16 cellular contexts compared by ENCODE assay signal in the genomic region with DNA sequence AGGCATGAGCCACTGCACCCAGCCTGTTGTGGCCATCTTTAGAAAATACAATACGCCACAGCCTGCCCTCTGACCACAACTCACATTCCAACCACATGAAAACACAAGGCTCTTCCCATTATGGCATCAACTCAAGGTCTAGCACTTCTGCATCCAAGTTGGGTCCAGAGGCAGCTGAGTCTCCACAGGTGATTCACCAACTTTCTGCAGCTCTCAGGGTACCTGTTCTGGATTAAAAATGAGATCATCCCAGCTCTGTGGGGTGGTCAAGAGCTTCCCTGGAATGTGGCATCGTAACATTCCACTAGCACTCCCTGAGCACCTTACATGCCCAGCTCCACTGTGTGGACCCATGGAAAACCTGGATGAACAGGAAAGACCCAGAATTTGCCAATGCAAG. TPM values are rescaled to one million over a fixed set of nuclear protein-coding genes. Genes with fewer than 3 reads are reported as not detected.
DNase-seq lines count a peak whose midpoint lies in the region; ATAC-seq, FAIRE-seq and TF ChIP-seq lines count a peak whose summit lies in the region.
"Had no signal": no experiment of that assay in that cellular context is flagged by ENCODE, and none has a peak within 500 bp of the region (broad histone marks: within the 10 kb centered on the region; RNA-seq: fewer than 3 reads in every experiment).

No MANE protein-coding gene starts in this region.

- H3K18ac ChIP-seq in mesendoderm (ENCODE audit: low read length): no peak overlapping the region

- no peak overlapping the region for H3K23ac ChIP-seq in mesendoderm (ENCODE audit: low read length)

- DNase-seq in CD14-positive monocyte (ENCODE audit: low spot score) (no peak), brain microvascular endothelial cell (peak; percentile 38), mesendoderm (peak; percentile 70), GM12891 (ENCODE audit: insufficient read length, low spot score) (no peak), Calu3 (no peak), natural killer cell (no peak)
- DNase-seq: activated CD8-positive, alpha-beta T cell treated with anti-CD3 and anti-CD28 coated beads, Interleukin-2, amount 10 ng/mL, durations not matched to agents 7 days and 5 days; AML-193; body of pancreas; NCI-H2171 treated with DMSO at 0.1 percent for 48 hours; stimulated activated naive CD8-positive, alpha-beta T cell treated with anti-CD3 and anti-CD28 coated beads, Interleukin-15, Interleukin-2, amounts not matched to agents 100 U/mL and 50 U/mL, for 24 hours had no signal

- CTCF ChIA-PET in Calu3 (lab: Charles Lee): no interaction called here

- no peak overlapping the region for H3K4me3 Mint-ChIP-seq in CD14-positive monocyte
- no peak overlapping the region for H3K4me3 Mint-ChIP-seq in Calu3 (ENCODE audit: low read depth, unreplicated experiment)
- no peak overlapping the region for H3K4me3 Mint-ChIP-seq in natural killer cell
- H3K4me3 Mint-ChIP-seq: activated CD8-positive, alpha-beta T cell treated with anti-CD3 and anti-CD28 coated beads, Interleukin-2, amount 10 ng/mL, durations not matched to agents 7 days and 5 days; memory B cell had no signal

- H3K4me2 ChIP-seq in mesendoderm (ENCODE audit: low read length): no peak overlapping the region

- ATAC-seq in GM21576 (IDR thresholded peaks at IDR 0.05; ENCODE audit: unreplicated experiment) (no peak), natural killer cell (no peak)
- ATAC-seq: activated CD8-positive, alpha-beta T cell treated with anti-CD3 and anti-CD28 coated beads, Interleukin-2, amount 10 ng/mL, durations not matched to agents 7 days and 5 days; body of pancreas; stimulated activated naive CD8-positive, alpha-beta T cell treated with anti-CD3 and anti-CD28 coated beads, Interleukin-15, Interleukin-2, amounts not matched to agents 100 U/mL and 50 U/mL, for 24 hours had no signal

- H3K36me3 ChIP-seq in brain microvascular endothelial cell (replicated peaks) (no peaks in the 10 kb centered on the region), mesendoderm (ENCODE audit: control insufficient read depth, insufficient read depth, low read length) (no peaks in the 10 kb centered on the region)

- BruUV-seq in Calu3 (replicated peaks; lab: Mats Ljungman, UMichigan): no TSS peak

- no peak for TF ChIP-seq POLR2A in GM12891 (IDR thresholded peaks at IDR 0.05; ENCODE audit: low read depth, low read length)

- peaks cover 0 to 1% (median 0%) of the 10 kb centered on the region in 3 donors for H3K27me3 Mint-ChIP-seq in CD14-positive monocyte (ENCODE audit: low read depth in 3 of 3)
- peaks cover 9% of the 10 kb centered on the region for H3K27me3 Mint-ChIP-seq in Calu3 (ENCODE audit: unreplicated experiment)
- H3K27me3 Mint-ChIP-seq in natural killer cell (ENCODE audit: low read depth in 2 of 2): peaks cover 11 to 24% of the 10 kb centered on the region in 2 donors

- H2BK120ac ChIP-seq in mesendoderm (ENCODE audit: low read depth, low read length): no peak overlapping the region

- no peak overlapping the region for H4K8ac ChIP-seq in mesendoderm (ENCODE audit: low read depth, low read length)

- H3K27ac Mint-ChIP-seq in CD14-positive monocyte: peak overlapping the region in 5 of 7 donors; percentile 42 to 73 (median 64)
- H3K27ac Mint-ChIP-seq in Calu3 (ENCODE audit: unreplicated experiment): no peak overlapping the region
- H3K27ac Mint-ChIP-seq in natural killer cell: no peak overlapping the region
- H3K27ac Mint-ChIP-seq: activated CD8-positive, alpha-beta T cell treated with anti-CD3 and anti-CD28 coated beads, Interleukin-2, amount 10 ng/mL, durations not matched to agents 7 days and 5 days; memory B cell had no signal

- H3K79me2 ChIP-seq in mesendoderm (ENCODE audit: control insufficient read depth, insufficient read depth, low read length): no peaks in the 10 kb centered on the region

- no peak for FAIRE-seq in GM12891 (lab: Jason Lieb, UNC)

- TF ChIP-seq EP300 in Ishikawa (IDR thresholded peaks at IDR 0.05; ENCODE audit: borderline replicate concordance): no peak

- no peak overlapping the region for H2AK5ac ChIP-seq in mesendoderm (ENCODE audit: low read length)

- no peak for TF ChIP-seq RAD21 in Ishikawa (IDR thresholded peaks at IDR 0.05; ENCODE audit: low read depth)

- H2BK5ac ChIP-seq in mesendoderm (ENCODE audit: low read length): no peak overlapping the region

- no peak overlapping the region for H4K5ac ChIP-seq in mesendoderm (ENCODE audit: low read length)

- WGBS in mesendoderm (ENCODE audit: extremely low coverage, insufficient coverage, low lambda C conversion rate): no CpG with 5 or more reads among the region's 2 CpGs

- H2BK15ac ChIP-seq in mesendoderm (replicated peaks; ENCODE audit: low read depth): no peak overlapping the region

- TF ChIP-seq CTCF in CD14-positive monocyte (IDR thresholded peaks at IDR 0.05): no peak
- no peak for TF ChIP-seq CTCF in brain microvascular endothelial cell (IDR thresholded peaks at IDR 0.05; ENCODE audit: low read depth, low read length, missing control alignments)
- TF ChIP-seq CTCF in Calu3 (IDR thresholded peaks at IDR 0.05; ENCODE audit: unreplicated experiment): no peak
- TF ChIP-seq CTCF in natural killer cell (IDR thresholded peaks at IDR 0.05): no peak

- peaks cover 30% of the 10 kb centered on the region for H3K4me1 Mint-ChIP-seq in CD14-positive monocyte
- no peaks in the 10 kb centered on the region for H3K4me1 Mint-ChIP-seq in Calu3 (ENCODE audit: low read depth, unreplicated experiment)
- H3K4me1 Mint-ChIP-seq in natural killer cell: peaks cover 22 to 29% of the 10 kb centered on the region in 2 donors

- H3K27me3 ChIP-seq in brain microvascular endothelial cell (replicated peaks) (no peaks in the 10 kb centered on the region), mesendoderm (ENCODE audit: insufficient read depth, low read length, poor library complexity) (no peaks in the 10 kb centered on the region)
- H3K27me3 ChIP-seq: body of pancreas had no signal

- H3K9me3 Mint-ChIP-seq in CD14-positive monocyte (no peaks in the 10 kb centered on the region), Calu3 (ENCODE audit: low read depth, unreplicated experiment) (no peaks in the 10 kb centered on the region), natural killer cell (no peaks in the 10 kb centered on the region)
- H3K9me3 Mint-ChIP-seq: memory B cell, neural crest cell had no signal

- H3K79me1 ChIP-seq in mesendoderm (ENCODE audit: low read length): no peaks in the 10 kb centered on the region

- H3K27ac ChIP-seq in brain microvascular endothelial cell (no peak overlapping the region), mesendoderm (ENCODE audit: low read depth, low read length) (no peak overlapping the region)
- H3K27ac ChIP-seq: body of pancreas, skin epidermis had no signal

- H3K36me3 Mint-ChIP-seq in CD14-positive monocyte: no peaks in the 10 kb centered on the region
- H3K36me3 Mint-ChIP-seq in Calu3 (ENCODE audit: insufficient read depth, unreplicated experiment): peaks cover 2% of the 10 kb centered on the region
- H3K36me3 Mint-ChIP-seq in natural killer cell: no peaks in the 10 kb centered on the region
- H3K36me3 Mint-ChIP-seq: memory B cell had no signal

- H3K4ac ChIP-seq in mesendoderm (ENCODE audit: low read depth, low read length): no peak overlapping the region

- H3K4me3 ChIP-seq in brain microvascular endothelial cell (ENCODE audit: low read depth, low read length) (no peak overlapping the region), mesendoderm (ENCODE audit: low read length) (no peak overlapping the region)
- H3K4me3 ChIP-seq: body of pancreas, skin epidermis had no signal

- in situ Hi-C loops in brain microvascular endothelial cell (cut with HindIII; ENCODE audit: low pct_ligation_motif_present, low sequenced_read_pairs): no loop called here

- no peak overlapping the region for H3K56ac ChIP-seq in mesendoderm (ENCODE audit: low read length)

- no peaks in the 10 kb centered on the region for H3K4me1 ChIP-seq in mesendoderm (ENCODE audit: control insufficient read depth, low read depth, low read length)

- H3K9ac ChIP-seq in mesendoderm (ENCODE audit: low read length): no peak overlapping the region

- intact Hi-C loops in CD14-positive monocyte (cut with micrococcal nuclease) (no loop called here), Calu3 (cut with micrococcal nuclease; ENCODE audit: unreplicated experiment) (no loop called here), natural killer cell (cut with micrococcal nuclease) (no loop called here)

TF ChIP-seq in Ishikawa, 13 proteins besides CTCF, POLR2A, EP300 and RAD21 (continues in another document):
- TF ChIP-seq TEAD4 (IDR thresholded peaks at IDR 0.05): peak; percentile 56

TF ChIP-seq in GM12891, 5 proteins besides CTCF, POLR2A, EP300 and RAD21:
- no peak for TF ChIP-seq SPI1 (IDR thresholded peaks at IDR 0.05; ENCODE audit: low read depth, low read length)
- no peak for TF ChIP-seq TAF1 (IDR thresholded peaks at IDR 0.05; ENCODE audit: low read depth, low read length)
- no peak for TF ChIP-seq POLR2AphosphoS5 (IDR thresholded peaks at IDR 0.05; ENCODE audit: low read depth, low read length)
- TF ChIP-seq POU2F2 (IDR thresholded peaks at IDR 0.05; ENCODE audit: low read depth, low read length): no peak
- no peak for TF ChIP-seq PAX5 (IDR thresholded peaks at IDR 0.05; ENCODE audit: insufficient read depth, low read length, severe bottlenecking)

RNA-seq across cellular contexts. Expression of a gene that starts 9.9 kb away (rescaled TPM):
- under 1 TPM in 1 of 2 donors, not detected in 1; 0.46 TPM for polyA plus RNA-seq in CD14-positive monocyte
- not detected for polyA plus RNA-seq in mesendoderm (2013, experiment 1 of 2)
- polyA plus RNA-seq in mesendoderm (2013, experiment 2 of 2): not detected
- polyA plus RNA-seq in GM12891 (2012; ENCODE audit: low read depth, missing spikeins): not detected
- total RNA-seq in Calu3 (2022) (not detected in 2 replicates), natural killer cell (not detected)
- total RNA-seq: activated CD8-positive, alpha-beta T cell treated with anti-CD3 and anti-CD28 coated beads, Interleukin-2, amount 10 ng/mL, durations not matched to agents 7 days and 5 days; body of pancreas; neural crest cell had no signal

RNA-seq across cellular contexts. Expression of a gene that starts 46.3 kb away (rescaled TPM):
- 1 to 10 TPM; 2.0 to 2.8 TPM for polyA plus RNA-seq in CD14-positive monocyte
- 0.03 TPM for polyA plus RNA-seq in mesendoderm (2013, experiment 1 of 2)
- polyA plus RNA-seq in mesendoderm (2013, experiment 2 of 2): 0.07 TPM
- polyA plus RNA-seq in GM12891 (2012; ENCODE audit: low read depth, missing spikeins): 0.10 TPM
- not detected in 2 replicates for total RNA-seq in Calu3 (2022)
- total RNA-seq in natural killer cell: not detected
- total RNA-seq: activated CD8-positive, alpha-beta T cell treated with anti-CD3 and anti-CD28 coated beads, Interleukin-2, amount 10 ng/mL, durations not matched to agents 7 days and 5 days; neural crest cell had no signal

Comparison
In these comparisons a context has a peak if more than half of its experiments do, and no peak if none do; other contexts are left out.
1. DNase-seq: peak in brain microvascular endothelial cell (single experiment) and mesendoderm (single experiment); none in CD14-positive monocyte (single experiment), GM12891 (single experiment), Calu3 (single experiment) and natural killer cell (single experiment).
2. H3K27ac Mint-ChIP-seq: peak in CD14-positive monocyte (5 of 7); none in Calu3 (single experiment) and natural killer cell (0 of 2).